Comparison of ENCODE assay signal across 8 cellular contexts in the genomic region with DNA sequence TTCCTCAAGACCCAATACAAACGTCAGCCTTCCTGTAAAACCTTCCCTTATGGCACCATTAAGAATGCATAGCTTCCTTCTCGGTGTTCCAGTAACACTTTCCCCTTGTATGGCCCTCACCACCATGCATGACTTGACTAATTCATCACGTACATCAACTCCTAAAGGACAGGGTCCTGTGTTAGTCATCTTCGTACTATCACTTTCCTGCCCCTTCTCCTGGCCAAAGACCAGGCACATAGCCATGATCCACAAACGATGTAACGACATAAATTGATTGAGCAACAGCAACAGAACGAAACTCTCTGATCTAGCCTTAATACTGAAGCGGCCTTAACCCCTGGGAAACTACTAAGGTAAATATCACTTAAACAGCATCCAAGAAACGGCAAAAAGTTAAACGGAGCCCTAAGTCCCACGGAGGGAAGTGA. TPM values are rescaled to one million over a fixed set of nuclear protein-coding genes. Genes with fewer than 3 reads are reported as not detected.
DNase-seq lines count a peak whose midpoint lies in the region; ATAC-seq and TF ChIP-seq lines count a peak whose summit lies in the region.

No MANE protein-coding gene starts in this region.

- H3K4me1 ChIP-seq in HUES48 (ENCODE audit: control insufficient read depth, insufficient read depth, low read length) = peaks cover 14% of the 10 kb centered on the region; the same call in 1 of the 2 replicates
- peaks cover 6% of the 10 kb centered on the region for H3K4me1 ChIP-seq in rectal smooth muscle tissue (ENCODE audit: control insufficient read depth, insufficient read depth, low read length)

- H3K9ac ChIP-seq in HUES48 (ENCODE audit: low read depth, low read length) = peak overlapping the region; percentile 97
- H3K9ac ChIP-seq in rectal smooth muscle tissue (ENCODE audit: low read length) = peak overlapping the region; percentile 91

- CTCF ChIA-PET in HEK293T (lab: Yijun Ruan, JAX) = interaction anchor here (1.6 to 2.2 kb wide), 2 partner anchors 9 to 13 kb away, joined by 5 to 7 read pairs; no protein-coding TSS in a partner anchor

- H3K27ac ChIP-seq in HUES48 (ENCODE audit: low read depth, low read length) (peak overlapping the region; percentile 89), rectal smooth muscle tissue (ENCODE audit: low read depth, low read length) (peak overlapping the region; percentile 93)

- peaks cover 54% of the 10 kb centered on the region for H3K36me3 Mint-ChIP-seq in activated T-cell treated with anti-CD3 and anti-CD28 coated beads, Interleukin-2, amount 50 U/mL, for 24 hours (ENCODE audit: low read depth)
- H3K36me3 Mint-ChIP-seq in activated T-cell treated with anti-CD3 and anti-CD28 coated beads, Interleukin-2, amount 50 U/mL, for 4 hours (ENCODE audit: insufficient read depth) = peaks cover 21% of the 10 kb centered on the region
- H3K36me3 Mint-ChIP-seq in glutamatergic neuron (ENCODE audit: unreplicated experiment) = no peaks in the 10 kb centered on the region

- no peak for TF ChIP-seq CTCF in glutamatergic neuron (IDR thresholded peaks at IDR 0.05; ENCODE audit: partially characterized antibody, unreplicated experiment)

- H3K9me3 ChIP-seq in HUES48 (ENCODE audit: control insufficient read depth, insufficient read depth, low read length) = no peaks in the 10 kb centered on the region

- H3K4me3 ChIP-seq in HUES48 (ENCODE audit: low read depth, low read length) = peak overlapping the region; percentile 87
- peak overlapping the region; percentile 82 for H3K4me3 ChIP-seq in rectal smooth muscle tissue (ENCODE audit: low read length)

- H3K27ac Mint-ChIP-seq in activated T-cell treated with anti-CD3 and anti-CD28 coated beads, Interleukin-2, amount 50 U/mL, for 24 hours = peak overlapping the region; percentile 99
- H3K27ac Mint-ChIP-seq in glutamatergic neuron (ENCODE audit: unreplicated experiment) = peak overlapping the region; percentile 91

- DNase-seq in activated T-cell treated with anti-CD3 and anti-CD28 coated beads, Interleukin-2, amount 50 U/mL, for 24 hours = no peak
- DNase-seq in activated T-cell treated with anti-CD3 and anti-CD28 coated beads for 4 hours (no peak), glutamatergic neuron (no peak), HEK293T (ENCODE audit: extremely low spot score) (no peak), NK-92 (lab: John Stamatoyannopoulos, UW; ENCODE audit: unreplicated experiment) (no peak)
- DNase-seq in activated T-cell treated with anti-CD3 and anti-CD28 coated beads, Interleukin-2, amount 50 U/mL, for 4 hours = no peak

- ATAC-seq in activated T-cell treated with anti-CD3 and anti-CD28 coated beads, Interleukin-2, amount 50 U/mL, for 4 hours = peak; percentile 64

- H3K4me3 Mint-ChIP-seq in activated T-cell treated with anti-CD3 and anti-CD28 coated beads, Interleukin-2, amount 50 U/mL, for 24 hours = peak overlapping the region; percentile 91
- peak overlapping the region; percentile 99 for H3K4me3 Mint-ChIP-seq in activated T-cell treated with anti-CD3 and anti-CD28 coated beads, Interleukin-2, amount 50 U/mL, for 4 hours
- peak overlapping the region; percentile 97 for H3K4me3 Mint-ChIP-seq in glutamatergic neuron (ENCODE audit: unreplicated experiment)

- peaks cover 56% of the 10 kb centered on the region for H3K4me1 Mint-ChIP-seq in activated T-cell treated with anti-CD3 and anti-CD28 coated beads, Interleukin-2, amount 50 U/mL, for 24 hours (ENCODE audit: low read depth)
- peaks cover 50% of the 10 kb centered on the region for H3K4me1 Mint-ChIP-seq in activated T-cell treated with anti-CD3 and anti-CD28 coated beads, Interleukin-2, amount 50 U/mL, for 4 hours (ENCODE audit: low read depth)
- peaks cover 12% of the 10 kb centered on the region for H3K4me1 Mint-ChIP-seq in glutamatergic neuron (ENCODE audit: low read depth, unreplicated experiment)

- POLR2A ChIA-PET in HEK293T (lab: Yijun Ruan, JAX) = interaction anchor here (1.2 to 1.5 kb wide), 2 partner anchors 12 to 32 kb away, joined by 3 to 6 read pairs; no protein-coding TSS in a partner anchor

- peaks cover 21% of the 10 kb centered on the region; the same call in 1 of the 2 replicates for H3K36me3 ChIP-seq in HUES48 (ENCODE audit: control insufficient read depth, insufficient read depth, low read length)
- H3K36me3 ChIP-seq in rectal smooth muscle tissue (ENCODE audit: control insufficient read depth, insufficient read depth, low read length) = no peaks in the 10 kb centered on the region

- no peaks in the 10 kb centered on the region for H3K9me3 Mint-ChIP-seq in activated T-cell treated with anti-CD3 and anti-CD28 coated beads, Interleukin-2, amount 50 U/mL, for 24 hours
- H3K9me3 Mint-ChIP-seq in activated T-cell treated with anti-CD3 and anti-CD28 coated beads, Interleukin-2, amount 50 U/mL, for 4 hours = no peaks in the 10 kb centered on the region
- H3K9me3 Mint-ChIP-seq in glutamatergic neuron (ENCODE audit: unreplicated experiment) = no peaks in the 10 kb centered on the region

- H3K27me3 ChIP-seq in HUES48 (ENCODE audit: control insufficient read depth, insufficient read depth, low read length) (no peaks in the 10 kb centered on the region), rectal smooth muscle tissue (ENCODE audit: control insufficient read depth, insufficient read depth, low read length) (no peaks in the 10 kb centered on the region)

- no peaks in the 10 kb centered on the region for H3K27me3 Mint-ChIP-seq in activated T-cell treated with anti-CD3 and anti-CD28 coated beads, Interleukin-2, amount 50 U/mL, for 24 hours
- H3K27me3 Mint-ChIP-seq in activated T-cell treated with anti-CD3 and anti-CD28 coated beads, Interleukin-2, amount 50 U/mL, for 4 hours (ENCODE audit: low read depth) = no peaks in the 10 kb centered on the region
- H3K27me3 Mint-ChIP-seq in glutamatergic neuron (ENCODE audit: unreplicated experiment) = peaks cover 3% of the 10 kb centered on the region

TF ChIP-seq in HEK293T, 16 proteins besides CTCF, POLR2A, EP300 and RAD21:
- TF ChIP-seq ZNF384 (IDR thresholded peaks at IDR 0.05) (no peak), FOXA1 (IDR thresholded peaks at IDR 0.05) (no peak), FOXK2 (IDR thresholded peaks at IDR 0.05) (no peak), TARDBP (IDR thresholded peaks at IDR 0.05) (no peak), ELF4 (IDR thresholded peaks at IDR 0.05) (no peak), ARNT (IDR thresholded peaks at IDR 0.05) (no peak), LEF1 (IDR thresholded peaks at IDR 0.05; ENCODE audit: borderline replicate concordance) (no peak), SP1 (IDR thresholded peaks at IDR 0.05) (no peak)
TF ChIP-seq in HEK293T: peak in this region for 0.

RNA-seq across cellular contexts. Expression of a gene that starts 0.6 kb away (rescaled TPM):
- 100 to 1,000 TPM; 127 to 142 (median 139) TPM for total RNA-seq in activated T-cell treated with anti-CD3 and anti-CD28 coated beads, Interleukin-2, amount 50 U/mL, for 4 hours
- 55.7 TPM for total RNA-seq in glutamatergic neuron (ENCODE audit: unreplicated experiment)

RNA-seq across cellular contexts. Expression of a gene that starts 11.3 kb away (rescaled TPM):
- total RNA-seq in activated T-cell treated with anti-CD3 and anti-CD28 coated beads, Interleukin-2, amount 50 U/mL, for 4 hours = 10 to 100 TPM; 14.3 to 28.0 (median 19.7) TPM
- total RNA-seq in glutamatergic neuron (ENCODE audit: unreplicated experiment) = 40.3 TPM
